In genomic region chr6:33160728-33161323, GRCh38 we compare ENCODE assay signal across 8 cellular contexts. TPM values are rescaled to one million over a fixed set of nuclear protein-coding genes. Genes with fewer than 3 reads are reported as not detected.
DNase-seq lines count a peak whose midpoint lies in the region; ATAC-seq and TF ChIP-seq lines count a peak whose summit lies in the region.

No MANE protein-coding gene starts in this region.

- CTCF ChIA-PET in CD4-positive, alpha-beta memory T cell (lab: Charles Lee; ENCODE audit: partially characterized antibody), result interaction anchor here (1.1 to 8.5 kb wide), 8 partner anchors 11 to 146 kb away, joined by 3 to 105 read pairs (median 6); partner anchors contain the start of genes RGL2, RXRB and SLC39A7

- DNase-seq in CD4-positive, alpha-beta memory T cell, result no peak
- DNase-seq in activated T-cell treated with anti-CD3 and anti-CD28 coated beads, Interleukin-2, amount 50 U/mL, for 72 hours, result peak in 1 of 2 donors; percentile 28
- DNase-seq in left ventricle myocardium inferior (no peak), DMS53 treated with DMSO at 0.1 percent for 48 hours (lab: John Stamatoyannopoulos, UW; ENCODE audit: unreplicated experiment) (no peak)

- peak overlapping the region in 2 of 7 donors; percentile 45 to 66 for H3K27ac Mint-ChIP-seq in CD4-positive, alpha-beta memory T cell
- no peak overlapping the region for H3K27ac Mint-ChIP-seq in activated T-cell treated with anti-CD3 and anti-CD28 coated beads, Interleukin-2, amount 50 U/mL, for 72 hours

- peaks cover 5% of the 10 kb centered on the region for H3K4me1 ChIP-seq in CD4-positive, alpha-beta memory T cell (ENCODE audit: insufficient read depth, low read length)
- H3K4me1 ChIP-seq in left ventricle myocardium inferior, result peaks cover 16% of the 10 kb centered on the region

- POLR2A ChIA-PET in CD4-positive, alpha-beta memory T cell (lab: Charles Lee; ENCODE audit: partially characterized antibody), result interaction anchor here (0.9 to 5.6 kb wide), 6 partner anchors 37 to 139 kb away, joined by 3 to 60 read pairs (median 4); partner anchors contain the start of genes B3GALT4 and RING1

- no peak overlapping the region for H3K27ac ChIP-seq in CD4-positive, alpha-beta memory T cell (ENCODE audit: low read depth, low read length)
- H3K27ac ChIP-seq in left ventricle myocardium inferior (replicated peaks), result peak overlapping the region; percentile 43
- H3K27ac ChIP-seq in skin epidermis, result peak overlapping the region in 12 of 21 experiments; percentile 8 to 76 (median 56)

- H3K36me3 ChIP-seq in CD4-positive, alpha-beta memory T cell (ENCODE audit: insufficient read depth, low read length), result no peaks in the 10 kb centered on the region
- H3K36me3 ChIP-seq in left ventricle myocardium inferior, result no peaks in the 10 kb centered on the region

- TF ChIP-seq CTCF in left ventricle myocardium inferior (IDR thresholded peaks at IDR 0.05; ENCODE audit: borderline replicate concordance), result no peak

- peaks cover 1 to 11% (median 8%) of the 10 kb centered on the region in 4 donors for H3K4me1 Mint-ChIP-seq in CD4-positive, alpha-beta memory T cell
- peaks cover 14% of the 10 kb centered on the region for H3K4me1 Mint-ChIP-seq in activated T-cell treated with anti-CD3 and anti-CD28 coated beads, Interleukin-2, amount 50 U/mL, for 72 hours (ENCODE audit: low read depth)

- peak in 1 of 2 donors; percentile 33 for ATAC-seq in activated T-cell treated with anti-CD3 and anti-CD28 coated beads, Interleukin-2, amount 50 U/mL, for 72 hours (replicated peaks in 1 of 2)
- ATAC-seq in HG03135 (IDR thresholded peaks at IDR 0.05; ENCODE audit: unreplicated experiment) (no peak), GM18868 (IDR thresholded peaks at IDR 0.05; ENCODE audit: unreplicated experiment) (no peak)

- H3K4me3 ChIP-seq in CD4-positive, alpha-beta memory T cell (ENCODE audit: low read length in 2 of 2), result no peak overlapping the region
- peak overlapping the region; percentile 67 for H3K4me3 ChIP-seq in left ventricle myocardium inferior
- H3K4me3 ChIP-seq in skin epidermis, result peak overlapping the region in 3 of 7 experiments; percentile 37 to 47 (median 45)

- H3K9me3 ChIP-seq in CD4-positive, alpha-beta memory T cell (ENCODE audit: control insufficient read depth in 1 of 2, low read length in 2 of 2), result no peaks in the 10 kb centered on the region
- H3K9me3 ChIP-seq in left ventricle myocardium inferior (replicated peaks), result no peaks in the 10 kb centered on the region

- peaks cover 0 to 2% (median 0%) of the 10 kb centered on the region in 8 donors for H3K9me3 Mint-ChIP-seq in CD4-positive, alpha-beta memory T cell
- H3K9me3 Mint-ChIP-seq in activated T-cell treated with anti-CD3 and anti-CD28 coated beads, Interleukin-2, amount 50 U/mL, for 72 hours, result no peaks in the 10 kb centered on the region

- H3K36me3 Mint-ChIP-seq in CD4-positive, alpha-beta memory T cell, result no peaks in the 10 kb centered on the region
- H3K36me3 Mint-ChIP-seq in activated T-cell treated with anti-CD3 and anti-CD28 coated beads, Interleukin-2, amount 50 U/mL, for 72 hours (ENCODE audit: insufficient read depth in 2 of 2), result no peaks in the 10 kb centered on the region

- H3K27me3 ChIP-seq in CD4-positive, alpha-beta memory T cell (ENCODE audit: insufficient read depth, low read length), result no peaks in the 10 kb centered on the region
- no peaks in the 10 kb centered on the region for H3K27me3 ChIP-seq in left ventricle myocardium inferior (ENCODE audit: low read depth)

- no peak for TF ChIP-seq RAD21 in Ishikawa (IDR thresholded peaks at IDR 0.05; ENCODE audit: low read depth)

- intact Hi-C loops in CD4-positive, alpha-beta memory T cell (cut with micrococcal nuclease), result loop anchor here (1.0 kb wide), 2 partner anchors 36 to 87 kb away; no protein-coding TSS in a partner anchor
- intact Hi-C loops in left ventricle myocardium inferior (cut with micrococcal nuclease), result loop anchor here (5.0 kb wide), 1 partner anchor 86 kb away; no protein-coding TSS in a partner anchor

- H3K4me3 Mint-ChIP-seq in CD4-positive, alpha-beta memory T cell, result peak overlapping the region in 6 of 8 donors; percentile 83 to 92 (median 88)
- H3K4me3 Mint-ChIP-seq in activated T-cell treated with anti-CD3 and anti-CD28 coated beads, Interleukin-2, amount 50 U/mL, for 72 hours, result peak overlapping the region; percentile 84 to 89

- no peak for TF ChIP-seq EP300 in Ishikawa (IDR thresholded peaks at IDR 0.05; ENCODE audit: borderline replicate concordance)

- H3K27me3 Mint-ChIP-seq in CD4-positive, alpha-beta memory T cell, result peaks cover 2 to 10% of the 10 kb centered on the region in 2 donors
- no peaks in the 10 kb centered on the region for H3K27me3 Mint-ChIP-seq in activated T-cell treated with anti-CD3 and anti-CD28 coated beads, Interleukin-2, amount 50 U/mL, for 72 hours (ENCODE audit: low read depth)

TF ChIP-seq in Ishikawa, 13 proteins besides CTCF, POLR2A, EP300 and RAD21:
- TF ChIP-seq NFIC (IDR thresholded peaks at IDR 0.05), result peak; percentile 70
- no peak for TF ChIP-seq CEBPB (IDR thresholded peaks at IDR 0.05)
- TF ChIP-seq ZBTB7A (IDR thresholded peaks at IDR 0.05; ENCODE audit: low read depth), result no peak
- TF ChIP-seq TAF1 (IDR thresholded peaks at IDR 0.05; ENCODE audit: low read depth), result no peak
- no peak for TF ChIP-seq USF1 (IDR thresholded peaks at IDR 0.05)
- TF ChIP-seq CREB1 (IDR thresholded peaks at IDR 0.05; ENCODE audit: low read depth), result no peak
- 0 out of 2 replicates have a peak, but pooled peaks have one; percentile 23 for TF ChIP-seq TEAD4 (IDR thresholded peaks at IDR 0.05)

RNA-seq across cellular contexts. Expression of gene COL11A2, which starts 31.4 kb away (rescaled TPM):
- total RNA-seq in CD4-positive, alpha-beta memory T cell, result 1 to 10 TPM; 1.2 to 1.6 TPM
- polyA plus RNA-seq in CD4-positive, alpha-beta memory T cell, result under 1 TPM; 0.40 to 0.49 TPM
- 1 to 10 TPM; 2.5 to 3.2 TPM for total RNA-seq in activated T-cell treated with anti-CD3 and anti-CD28 coated beads, Interleukin-2, amount 50 U/mL, for 72 hours
- total RNA-seq in left ventricle myocardium inferior, result 1.3 TPM

RNA-seq across cellular contexts. Expression of gene RXRB, which starts 39.6 kb away (rescaled TPM):
- 10 to 100 TPM; 89.2 to 94.3 TPM for total RNA-seq in CD4-positive, alpha-beta memory T cell
- 10 to 100 TPM in 1 of 2 donors, 1 to 10 TPM in 1; 5.6 to 11.5 TPM for polyA plus RNA-seq in CD4-positive, alpha-beta memory T cell
- total RNA-seq in activated T-cell treated with anti-CD3 and anti-CD28 coated beads, Interleukin-2, amount 50 U/mL, for 72 hours, result 10 to 100 TPM; 55.6 to 57.5 TPM
- total RNA-seq in left ventricle myocardium inferior, result 40.3 TPM

RNA-seq across cellular contexts. Expression of gene SLC39A7, which starts 39.8 kb away (rescaled TPM):
- 10 to 100 TPM; 40.8 to 40.9 TPM for total RNA-seq in CD4-positive, alpha-beta memory T cell
- 10 to 100 TPM; 22.9 to 23.1 TPM for polyA plus RNA-seq in CD4-positive, alpha-beta memory T cell
- 10 to 100 TPM; 56.1 to 58.3 TPM for total RNA-seq in activated T-cell treated with anti-CD3 and anti-CD28 coated beads, Interleukin-2, amount 50 U/mL, for 72 hours
- 50.5 TPM for total RNA-seq in left ventricle myocardium inferior

RNA-seq across cellular contexts. Expression of gene HSD17B8, which starts 43.6 kb away (rescaled TPM):
- 10 to 100 TPM; 20.2 to 22.3 TPM for total RNA-seq in CD4-positive, alpha-beta memory T cell
- polyA plus RNA-seq in CD4-positive, alpha-beta memory T cell, result 10 to 100 TPM; 57.4 to 77.3 TPM
- total RNA-seq in activated T-cell treated with anti-CD3 and anti-CD28 coated beads, Interleukin-2, amount 50 U/mL, for 72 hours, result 10 to 100 TPM; 35.8 to 36.0 TPM
- total RNA-seq in left ventricle myocardium inferior, result 18.2 TPM

RNA-seq across cellular contexts. Expression of gene RING1, which starts 47.5 kb away (rescaled TPM):
- total RNA-seq in CD4-positive, alpha-beta memory T cell, result 10 to 100 TPM; 36.8 to 38.4 TPM
- polyA plus RNA-seq in CD4-positive, alpha-beta memory T cell, result 1 to 10 TPM; 3.4 to 7.8 TPM
- 10 to 100 TPM; 30.1 to 37.7 TPM for total RNA-seq in activated T-cell treated with anti-CD3 and anti-CD28 coated beads, Interleukin-2, amount 50 U/mL, for 72 hours
- total RNA-seq in left ventricle myocardium inferior, result 28.4 TPM
